Comparison of ENCODE assay signal across 29 cellular contexts in the genomic region with DNA sequence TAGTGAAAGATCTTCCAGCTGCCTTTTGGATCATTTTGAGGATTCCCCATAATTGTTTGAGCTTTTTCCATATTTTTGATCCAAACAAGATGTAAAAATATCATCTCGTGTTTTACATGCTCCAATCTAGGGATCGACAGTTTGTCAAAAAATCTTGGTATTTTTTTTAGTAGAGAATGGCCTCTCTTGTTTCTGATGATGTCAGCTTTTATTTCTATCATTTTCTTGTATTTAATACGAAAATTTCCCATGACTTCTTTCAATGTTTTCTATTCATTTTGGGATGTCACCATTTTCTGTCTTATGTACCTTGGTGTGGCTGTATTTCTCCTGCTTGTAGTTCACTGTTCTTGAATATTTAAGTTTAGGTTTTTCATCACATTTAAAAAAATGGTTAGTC.
"Had no signal": no experiment of that assay in that cellular context is flagged by ENCODE, and none has a peak within 500 bp of the region (broad histone marks: within the 10 kb centered on the region; RNA-seq: fewer than 3 reads in every experiment).

No MANE protein-coding gene starts in this region.

- FAIRE-seq: urothelium cell line had no signal

- H3K9me3 ChIP-seq: suprapubic skin, testis, thoracic aorta, thyroid gland, tibial artery, upper lobe of right lung, uterus, vagina had no signal

- DNase-seq: stimulated activated CD4-positive, alpha-beta T cell treated with anti-CD3 and anti-CD28 coated beads, Interleukin-2, amount 100 ng/mL, for 48 hours; stimulated activated CD4-positive, alpha-beta T cell treated with anti-CD3 and anti-CD28 coated beads, Interleukin-4, amount 100 ng/mL, for 1 hour; stimulated activated CD4-positive, alpha-beta T cell treated with anti-CD3 and anti-CD28 coated beads, Interleukin-4, amount 100 ng/mL, for 24 hours; stimulated activated CD4-positive, alpha-beta T cell treated with anti-CD3 and anti-CD28 coated beads, Interleukin-4, amount 100 ng/mL, for 4 hours; stimulated activated CD8-positive, alpha-beta memory T cell treated with anti-CD3 and anti-CD28 coated beads, Interleukin-4, amount 100 ng/mL, for 48 hours; stimulated activated naive B cell treated with anti-CD40 and anti-IgM and Interleukin-4, amounts not matched to agents 10 μg/mL and 1 μg/mL and 100 μg/mL, for 72 hours; stimulated activated naive CD4-positive, alpha-beta T cell; stimulated activated naive CD4-positive, alpha-beta T cell treated with Interleukin-2 at 50 U/mL for 16 hours; stimulated activated naive CD8-positive, alpha-beta T cell treated with anti-CD3 and anti-CD28 coated beads, Interleukin-15, amount 100 ng/mL, for 72 hours; stimulated activated naive CD8-positive, alpha-beta T cell treated with anti-CD3 and anti-CD28 coated beads, Interleukin-15, Interleukin-2, amounts not matched to agents 100 U/mL and 50 U/mL, for 24 hours; stomach; substantia nigra; testis; thyroid gland; tibial artery; transverse colon; trophoblast cell; upper lobe of left lung; upper lobe of right lung; uterus had no signal

- H3K27ac Mint-ChIP-seq: stimulated activated effector memory CD8-positive, alpha-beta T cell treated with anti-CD3 and anti-CD28 coated beads, Interleukin-12 subunit alpha, Interleukin-12 subunit beta, amount 100 ng/mL, for 72 hours; stimulated activated memory B cell treated with anti-CD40 and anti-IgM and Interleukin-4, amounts not matched to agents 10 μg/mL and 1 μg/mL and 100 μg/mL, for 72 hours; stimulated activated naive B cell treated with anti-CD40 and anti-IgM and Interleukin-4, amounts not matched to agents 10 μg/mL and 1 μg/mL and 100 μg/mL, for 72 hours; stimulated activated naive CD8-positive, alpha-beta T cell treated with anti-CD3 and anti-CD28 coated beads, Interleukin-15, amount 100 ng/mL, for 72 hours; stimulated activated naive CD8-positive, alpha-beta T cell treated with anti-CD3 and anti-CD28 coated beads, Interleukin-15, Interleukin-2, amounts not matched to agents 100 ng/mL and 50 ng/mL, for 24 hours; type B pancreatic cell had no signal

- H3K27ac ChIP-seq: stomach, suprapubic skin, testis, thoracic aorta, thyroid gland, tibial artery, tibial nerve, transverse colon, upper lobe of left lung, upper lobe of right lung, uterus, vagina had no signal

- H3K27me3 ChIP-seq: stomach, suprapubic skin, testis, thyroid gland, tibial artery, tibial nerve, transverse colon, upper lobe of left lung, upper lobe of right lung, uterus, vagina had no signal

- H3K4me1 Mint-ChIP-seq: stimulated activated effector memory CD8-positive, alpha-beta T cell treated with anti-CD3 and anti-CD28 coated beads, Interleukin-12 subunit alpha, Interleukin-12 subunit beta, amount 100 ng/mL, for 72 hours; stimulated activated memory B cell treated with anti-CD40 and anti-IgM and Interleukin-4, amounts not matched to agents 10 μg/mL and 1 μg/mL and 100 μg/mL, for 72 hours; stimulated activated naive B cell treated with anti-CD40 and anti-IgM and Interleukin-4, amounts not matched to agents 10 μg/mL and 1 μg/mL and 100 μg/mL, for 72 hours; stimulated activated naive CD8-positive, alpha-beta T cell treated with anti-CD3 and anti-CD28 coated beads, Interleukin-15, amount 100 ng/mL, for 72 hours had no signal

- H3K4me3 ChIP-seq: stomach, suprapubic skin, testis, thoracic aorta, thyroid gland, tibial artery, tibial nerve, transverse colon, upper lobe of left lung, upper lobe of right lung, uterus, vagina had no signal

- H3K36me3 ChIP-seq: stomach, suprapubic skin, thoracic aorta, thyroid gland, tibial artery, tibial nerve, transverse colon, upper lobe of left lung, upper lobe of right lung, uterus, vagina had no signal

- H3K36me3 Mint-ChIP-seq: stimulated activated effector memory CD8-positive, alpha-beta T cell treated with anti-CD3 and anti-CD28 coated beads, Interleukin-12 subunit alpha, Interleukin-12 subunit beta, amount 100 ng/mL, for 72 hours; stimulated activated memory B cell treated with anti-CD40 and anti-IgM and Interleukin-4, amounts not matched to agents 10 μg/mL and 1 μg/mL and 100 μg/mL, for 72 hours; stimulated activated naive B cell treated with anti-CD40 and anti-IgM and Interleukin-4, amounts not matched to agents 10 μg/mL and 1 μg/mL and 100 μg/mL, for 72 hours; type B pancreatic cell had no signal

- H3K4me1 ChIP-seq: stomach, suprapubic skin, testis, thyroid gland, tibial artery, tibial nerve, transverse colon, upper lobe of left lung, upper lobe of right lung, uterus, vagina had no signal

- ATAC-seq: stimulated activated effector memory CD8-positive, alpha-beta T cell treated with anti-CD3 and anti-CD28 coated beads, Interleukin-12 subunit alpha, Interleukin-12 subunit beta, amount 100 ng/mL, for 72 hours; stimulated activated memory B cell treated with anti-CD40 and anti-IgM and Interleukin-4, amounts not matched to agents 10 μg/mL and 1 μg/mL and 100 μg/mL, for 72 hours; stimulated activated naive B cell treated with anti-CD40 and anti-IgM and Interleukin-4, amounts not matched to agents 10 μg/mL and 1 μg/mL and 100 μg/mL, for 72 hours; stimulated activated naive CD8-positive, alpha-beta T cell treated with anti-CD3 and anti-CD28 coated beads, Interleukin-15, amount 100 ng/mL, for 72 hours; stimulated activated naive CD8-positive, alpha-beta T cell treated with anti-CD3 and anti-CD28 coated beads, Interleukin-15, Interleukin-2, amounts not matched to agents 100 U/mL and 50 U/mL, for 24 hours; upper lobe of right lung had no signal

- H3K4me3 Mint-ChIP-seq: stimulated activated effector memory CD8-positive, alpha-beta T cell treated with anti-CD3 and anti-CD28 coated beads, Interleukin-12 subunit alpha, Interleukin-12 subunit beta, amount 100 ng/mL, for 72 hours; stimulated activated memory B cell treated with anti-CD40 and anti-IgM and Interleukin-4, amounts not matched to agents 10 μg/mL and 1 μg/mL and 100 μg/mL, for 72 hours; stimulated activated naive B cell treated with anti-CD40 and anti-IgM and Interleukin-4, amounts not matched to agents 10 μg/mL and 1 μg/mL and 100 μg/mL, for 72 hours; stimulated activated naive CD8-positive, alpha-beta T cell treated with anti-CD3 and anti-CD28 coated beads, Interleukin-15, amount 100 ng/mL, for 72 hours; stimulated activated naive CD8-positive, alpha-beta T cell treated with anti-CD3 and anti-CD28 coated beads, Interleukin-15, Interleukin-2, amounts not matched to agents 100 ng/mL and 50 ng/mL, for 24 hours; type B pancreatic cell had no signal

- H3K27me3 Mint-ChIP-seq: stimulated activated memory B cell treated with anti-CD40 and anti-IgM and Interleukin-4, amounts not matched to agents 10 μg/mL and 1 μg/mL and 100 μg/mL, for 72 hours; stimulated activated naive B cell treated with anti-CD40 and anti-IgM and Interleukin-4, amounts not matched to agents 10 μg/mL and 1 μg/mL and 100 μg/mL, for 72 hours; stimulated activated naive CD8-positive, alpha-beta T cell treated with anti-CD3 and anti-CD28 coated beads, Interleukin-15, amount 100 ng/mL, for 72 hours; stimulated activated naive CD8-positive, alpha-beta T cell treated with anti-CD3 and anti-CD28 coated beads, Interleukin-15, Interleukin-2, amounts not matched to agents 100 ng/mL and 50 ng/mL, for 24 hours; type B pancreatic cell had no signal
